Comparison of ENCODE assay signal across 36 cellular contexts in genomic region chr1:167190747-167191237, GRCh38. TPM values are rescaled to one million over a fixed set of nuclear protein-coding genes. Genes with fewer than 3 reads are reported as not detected.
DNase-seq lines count a peak whose midpoint lies in the region; ATAC-seq, FAIRE-seq and TF ChIP-seq lines count a peak whose summit lies in the region.
"Had no signal": no experiment of that assay in that cellular context is flagged by ENCODE, and none has a peak within 500 bp of the region (broad histone marks: within the 10 kb centered on the region; RNA-seq: fewer than 3 reads in every experiment).

No MANE protein-coding gene starts in this region.

- H3K18ac ChIP-seq in neuronal stem cell (ENCODE audit: low read length), result no peak overlapping the region

- H3K14ac ChIP-seq in neuronal stem cell (ENCODE audit: low read length), result no peak overlapping the region

- no peak overlapping the region for H2BK15ac ChIP-seq in neuronal stem cell (ENCODE audit: low read length)

- POLR2A ChIA-PET in K562 (lab: Yijun Ruan, JAX), result interaction anchor here (1.0 to 1.3 kb wide), 2 partner anchors 16 to 28 kb away, joined by 3 to 6 read pairs; no protein-coding TSS in a partner anchor

- H3K36me3 Mint-ChIP-seq in GM23338 (ENCODE audit: low read depth) (no peaks in the 10 kb centered on the region), neural progenitor cell (peaks cover 9% of the 10 kb centered on the region)
- no peaks in the 10 kb centered on the region for H3K36me3 Mint-ChIP-seq in activated T-helper 2 cell treated with anti-CD3 and anti-CD28 coated beads, Interferon-gamma antibody, Interleukin-2, Interleukin-4, amounts not matched to agents 10 μg/mL and 5 μg/mL and 100 μg/mL, durations not matched to agents 14 hours and 24 hours and 36 hours (ENCODE audit: low read depth)
- H3K36me3 Mint-ChIP-seq: CD14-positive monocyte; CD4-positive, CD25-positive, alpha-beta regulatory T cell; CD8-positive, alpha-beta T cell had no signal

- H2BK5ac ChIP-seq in neuronal stem cell (ENCODE audit: low read length), result no peak overlapping the region

- BruUV-seq in K562 (replicated peaks; lab: Mats Ljungman, UMichigan), result no TSS peak

- no peaks in the 10 kb centered on the region for H3K9me2 ChIP-seq in GM23338 (ENCODE audit: insufficient read depth)

- H3K9me3 ChIP-seq in K562 (replicated peaks; ENCODE audit: control insufficient read depth, insufficient read depth, low read depth, low read length) (no peaks in the 10 kb centered on the region), neural progenitor cell (ENCODE audit: low read depth) (no peaks in the 10 kb centered on the region), neuronal stem cell (replicated peaks in 1 of 2; ENCODE audit: control insufficient read depth in 2 of 2, insufficient read depth in 1 of 2, low read depth in 1 of 2, low read length in 2 of 2) (no peaks in the 10 kb centered on the region)
- H3K9me3 ChIP-seq: A549, BE2C, Caco-2 had no signal

- H3K27me3 Mint-ChIP-seq in GM23338 (ENCODE audit: insufficient read depth, low read depth, poor library complexity) (no peaks in the 10 kb centered on the region), neural progenitor cell (ENCODE audit: insufficient read depth, low read depth) (peaks cover 5% of the 10 kb centered on the region)
- peaks cover 6% of the 10 kb centered on the region for H3K27me3 Mint-ChIP-seq in activated T-helper 2 cell treated with anti-CD3 and anti-CD28 coated beads, Interferon-gamma antibody, Interleukin-2, Interleukin-4, amounts not matched to agents 10 μg/mL and 5 μg/mL and 100 μg/mL, durations not matched to agents 14 hours and 24 hours and 36 hours (ENCODE audit: low read depth)

- H3K27ac Mint-ChIP-seq in GM23338, result no peak overlapping the region
- no peak overlapping the region for H3K27ac Mint-ChIP-seq in neural progenitor cell
- no peak overlapping the region for H3K27ac Mint-ChIP-seq in activated T-helper 2 cell treated with anti-CD3 and anti-CD28 coated beads, Interferon-gamma antibody, Interleukin-2, Interleukin-4, amounts not matched to agents 10 μg/mL and 5 μg/mL and 100 μg/mL, durations not matched to agents 14 hours and 24 hours and 36 hours
- H3K27ac Mint-ChIP-seq: B cell; CD14-positive monocyte; CD4-positive, alpha-beta memory T cell; CD4-positive, alpha-beta T cell; CD4-positive, CD25-positive, alpha-beta regulatory T cell; CD8-positive, alpha-beta memory T cell; CD8-positive, alpha-beta T cell had no signal

- H3K9ac ChIP-seq in K562 (ENCODE audit: insufficient read depth in 1 of 2, low read depth in 2 of 2, low read length in 2 of 2) (no peak overlapping the region), neural progenitor cell (no peak overlapping the region), neuronal stem cell (ENCODE audit: low read depth, low read length, poor library complexity) (no peak overlapping the region)
- H3K9ac ChIP-seq: BLaER1; BLaER1 treated with 17β-estradiol and CSF1 and Interleukin-3, amounts not matched to agents 10 nM and 100 nM had no signal

- H3K4me3 ChIP-seq in GM23338 (no peak overlapping the region), K562 (no peak overlapping the region), neural progenitor cell (no peak overlapping the region), neuronal stem cell (ENCODE audit: low read length in 2 of 2) (no peak overlapping the region)
- H3K4me3 ChIP-seq: A549; BLaER1; BLaER1 treated with 17β-estradiol and CSF1 and Interleukin-3, amounts not matched to agents 10 nM and 100 nM had no signal

- no peaks in the 10 kb centered on the region for H3K9me1 ChIP-seq in K562 (ENCODE audit: control insufficient read depth, insufficient read depth, low read length)

- H3K4me1 ChIP-seq in GM23338 (ENCODE audit: insufficient read depth) (peaks cover under 1% of the 10 kb centered on the region; the same call in 1 of the 2 replicates), K562 (replicated peaks in 1 of 2; ENCODE audit: control insufficient read depth in 2 of 2, insufficient read depth in 2 of 2, low read length in 2 of 2) (no peaks in the 10 kb centered on the region), neural progenitor cell (peaks cover under 1% of the 10 kb centered on the region), neuronal stem cell (ENCODE audit: control insufficient read depth in 2 of 2, insufficient read depth in 1 of 2, low read depth in 1 of 2, low read length in 2 of 2) (no peaks in the 10 kb centered on the region)
- H3K4me1 ChIP-seq: A549; BLaER1; BLaER1 treated with 17β-estradiol and CSF1 and Interleukin-3, amounts not matched to agents 10 nM and 100 nM; Caco-2 had no signal

- no peak for FAIRE-seq in K562 (lab: Jason Lieb, UNC)
- FAIRE-seq: A204.1, A549 had no signal

- H3K4me2 ChIP-seq in GM23338 (no peak overlapping the region), K562 (ENCODE audit: insufficient read depth, low read length) (no peak overlapping the region), neural progenitor cell (no peak overlapping the region), neuronal stem cell (ENCODE audit: insufficient read depth, low read length, poor library complexity, severe bottlenecking) (no peak overlapping the region)
- H3K4me2 ChIP-seq: A549; BLaER1; BLaER1 treated with 17β-estradiol and CSF1 and Interleukin-3, amounts not matched to agents 10 nM and 100 nM had no signal

- no peak for TF ChIP-seq POLR2A in K562 (conservative IDR thresholded peaks at IDR 0.05)
- no peak for TF ChIP-seq POLR2A in GM18505 (IDR thresholded peaks at IDR 0.05; ENCODE audit: borderline replicate concordance, extremely low read depth, insufficient read depth, insufficient read length)

- ATAC-seq in GM23338, result no peak
- peak; percentile 64 for ATAC-seq in K562
- no peak for ATAC-seq in HG02973 (IDR thresholded peaks at IDR 0.05; ENCODE audit: unreplicated experiment)
- no peak for ATAC-seq in GM18505 (IDR thresholded peaks at IDR 0.05; ENCODE audit: unreplicated experiment)
- ATAC-seq in omental fat pad (ENCODE audit: low FRiP score), result no peak
- ATAC-seq: A549; CD8-positive, alpha-beta T cell had no signal

- H3K4ac ChIP-seq in neuronal stem cell (ENCODE audit: low read length), result no peak overlapping the region

- H3K4me3 Mint-ChIP-seq in GM23338, result no peak overlapping the region
- no peak overlapping the region for H3K4me3 Mint-ChIP-seq in neural progenitor cell
- H3K4me3 Mint-ChIP-seq in activated T-helper 2 cell treated with anti-CD3 and anti-CD28 coated beads, Interferon-gamma antibody, Interleukin-2, Interleukin-4, amounts not matched to agents 10 μg/mL and 5 μg/mL and 100 μg/mL, durations not matched to agents 14 hours and 24 hours and 36 hours (ENCODE audit: low read depth), result no peak overlapping the region
- H3K4me3 Mint-ChIP-seq: B cell; CD14-positive monocyte; CD4-positive, alpha-beta memory T cell; CD4-positive, alpha-beta T cell; CD4-positive, CD25-positive, alpha-beta regulatory T cell; CD8-positive, alpha-beta memory T cell; CD8-positive, alpha-beta T cell had no signal

- no peak overlapping the region for H2BK120ac ChIP-seq in neuronal stem cell (ENCODE audit: low read depth, low read length)

- no peak overlapping the region for H3K23ac ChIP-seq in neuronal stem cell (ENCODE audit: low read depth, low read length, poor library complexity)

- H3K9me3 Mint-ChIP-seq in GM23338 (no peaks in the 10 kb centered on the region), neural progenitor cell (peaks cover 16% of the 10 kb centered on the region)
- H3K9me3 Mint-ChIP-seq in activated T-helper 2 cell treated with anti-CD3 and anti-CD28 coated beads, Interferon-gamma antibody, Interleukin-2, Interleukin-4, amounts not matched to agents 10 μg/mL and 5 μg/mL and 100 μg/mL, durations not matched to agents 14 hours and 24 hours and 36 hours, result no peaks in the 10 kb centered on the region
- H3K9me3 Mint-ChIP-seq: CD4-positive, alpha-beta T cell had no signal

- H3K79me2 ChIP-seq in GM23338 (replicated peaks; ENCODE audit: insufficient read depth) (no peaks in the 10 kb centered on the region), K562 (ENCODE audit: control insufficient read depth, insufficient read depth, low read length) (no peaks in the 10 kb centered on the region), neural progenitor cell (ENCODE audit: low read depth) (no peaks in the 10 kb centered on the region)

- no peaks in the 10 kb centered on the region for H3F3A ChIP-seq in GM23338 (replicated peaks; ENCODE audit: low read depth)
- H3F3A ChIP-seq in neural progenitor cell (ENCODE audit: low read depth), result no peaks in the 10 kb centered on the region

- H3K36me3 ChIP-seq in GM23338 (ENCODE audit: insufficient read depth) (no peaks in the 10 kb centered on the region), K562 (ENCODE audit: control insufficient read depth, insufficient read depth, low read length) (no peaks in the 10 kb centered on the region), neural progenitor cell (no peaks in the 10 kb centered on the region), neuronal stem cell (replicated peaks in 1 of 2; ENCODE audit: control insufficient read depth in 2 of 2, insufficient read depth in 2 of 2, low read length in 2 of 2) (no peaks in the 10 kb centered on the region)
- H3K36me3 ChIP-seq: BE2C; BLaER1; BLaER1 treated with 17β-estradiol and CSF1 and Interleukin-3, amounts not matched to agents 10 nM and 100 nM had no signal

- CTCF ChIA-PET in K562 (lab: Yijun Ruan, JAX; ENCODE audit: low intra/inter-chr PET ratio), result no interaction called here

- in situ Hi-C loops in K562 (cut with MboI), result no loop called here

- H4K20me1 ChIP-seq in GM23338 (replicated peaks; ENCODE audit: insufficient read depth) (no peaks in the 10 kb centered on the region), K562 (replicated peaks; ENCODE audit: control insufficient read depth, insufficient read depth, low read length) (no peaks in the 10 kb centered on the region), neural progenitor cell (ENCODE audit: low read depth) (no peaks in the 10 kb centered on the region)
- H4K20me1 ChIP-seq: BLaER1; BLaER1 treated with 17β-estradiol and CSF1 and Interleukin-3, amounts not matched to agents 10 nM and 100 nM had no signal

- peak overlapping the region; percentile 80 for H2AK5ac ChIP-seq in neuronal stem cell (ENCODE audit: low read depth, low read length)

- H3K27ac ChIP-seq in GM23338 (ENCODE audit: low read depth), result no peak overlapping the region
- no peak overlapping the region for H3K27ac ChIP-seq in K562 (ENCODE audit: extremely low read depth, low read depth, low read length)
- H3K27ac ChIP-seq in neural progenitor cell, result no peak overlapping the region
- H3K27ac ChIP-seq in neuronal stem cell (replicated peaks; ENCODE audit: low read length), result no peak overlapping the region
- H3K27ac ChIP-seq: 22Rv1; A549; BLaER1; BLaER1 treated with 17β-estradiol and CSF1 and Interleukin-3, amounts not matched to agents 10 nM and 100 nM; C4-2B had no signal

- H3K4me1 Mint-ChIP-seq in GM23338 (peaks cover 2% of the 10 kb centered on the region; the same call in 2 of the 3 replicates), neural progenitor cell (peaks cover 2% of the 10 kb centered on the region)
- H3K4me1 Mint-ChIP-seq in activated T-helper 2 cell treated with anti-CD3 and anti-CD28 coated beads, Interferon-gamma antibody, Interleukin-2, Interleukin-4, amounts not matched to agents 10 μg/mL and 5 μg/mL and 100 μg/mL, durations not matched to agents 14 hours and 24 hours and 36 hours (ENCODE audit: low read depth), result peaks cover 2% of the 10 kb centered on the region
- H3K4me1 Mint-ChIP-seq: B cell, CD14-positive monocyte had no signal

- no peak for TF ChIP-seq RAD21 in K562 (CRISPR knock-in tag; conservative IDR thresholded peaks at IDR 0.05 in 1 of 2, IDR thresholded peaks at IDR 0.05 in 1 of 2)

- H2BK12ac ChIP-seq in neuronal stem cell (ENCODE audit: low read length), result no peak overlapping the region

- no peak overlapping the region for H4K8ac ChIP-seq in neuronal stem cell (ENCODE audit: low read depth, low read length)

- H3K79me1 ChIP-seq in neuronal stem cell (ENCODE audit: low read depth, low read length), result no peaks in the 10 kb centered on the region

- DNase-seq in GM23338 (ENCODE audit: low spot score) (no peak), K562 (ENCODE audit: extremely low read depth in 1 of 4, low spot score in 3 of 4) (peak in 1 of 4 experiments; percentile 14), neural progenitor cell (ENCODE audit: low spot score) (no peak), neuronal stem cell (ENCODE audit: low spot score) (no peak), omental fat pad (ENCODE audit: low spot score) (no peak)
- no peak for DNase-seq in activated T-helper 2 cell treated with anti-CD3 and anti-CD28 coated beads, Interferon-gamma antibody, Interleukin-2, Interleukin-4, amounts not matched to agents 10 μg/mL and 5 μg/mL and 100 μg/mL, durations not matched to agents 14 hours and 24 hours and 36 hours (ENCODE audit: low spot score)
- DNase-seq: 8988T; ACHN; AML-193; BE2C; C1 segment of cervical spinal cord; Caco-2; Calu3; CD4-positive, alpha-beta memory T cell; CD4-positive, alpha-beta T cell; CD4-positive, CD25-positive, alpha-beta regulatory T cell; CD8-positive, alpha-beta memory T cell; CD8-positive, alpha-beta T cell; COR-L47; DMS 273 treated with DMSO at 0.1 percent for 48 hours; DMS153; DMS53; DMS79; DMS79 treated with DMSO at 0.1 percent for 48 hours; DND-41; EL had no signal

- no peak for TF ChIP-seq EP300 in K562 (IDR thresholded peaks at IDR 0.05; ENCODE audit: low read length)

- TF ChIP-seq CTCF in GM23338 (conservative IDR thresholded peaks at IDR 0.05; ENCODE audit: low read depth in 2 of 2), result no peak
- no peak for TF ChIP-seq CTCF in K562 (IDR thresholded peaks at IDR 0.05 in 2 of 3, conservative IDR thresholded peaks at IDR 0.05 in 1 of 3; ENCODE audit: insufficient read depth in 2 of 3, low read depth in 1 of 3, low read length in 3 of 3)
- no peak for TF ChIP-seq CTCF in neural progenitor cell (IDR thresholded peaks at IDR 0.05)
- no peak for TF ChIP-seq CTCF in omental fat pad (IDR thresholded peaks at IDR 0.05)

- intact Hi-C loops in K562 (cut with micrococcal nuclease), result no loop called here
- intact Hi-C loops in activated T-helper 2 cell treated with anti-CD3 and anti-CD28 coated beads, Interferon-gamma antibody, Interleukin-2, Interleukin-4, amounts not matched to agents 10 μg/mL and 5 μg/mL and 100 μg/mL, durations not matched to agents 14 hours and 24 hours and 36 hours (cut with micrococcal nuclease), result no loop called here

- H3K27me3 ChIP-seq in GM23338 (ENCODE audit: insufficient read depth) (no peaks in the 10 kb centered on the region), K562 (ENCODE audit: control insufficient read depth in 2 of 2, insufficient read depth in 2 of 2, low read length in 2 of 2) (peaks cover 6 to 15% of the 10 kb centered on the region in 2 experiments; a peak in 4 of 5 replicates), neural progenitor cell (no peaks in the 10 kb centered on the region), neuronal stem cell (ENCODE audit: control insufficient read depth in 3 of 3, insufficient read depth in 3 of 3, low read depth in 1 of 3, low read length in 3 of 3) (peaks cover 0 to 62% (median 0%) of the 10 kb centered on the region in 3 experiments)
- H3K27me3 ChIP-seq: BE2C; BLaER1; BLaER1 treated with 17β-estradiol and CSF1 and Interleukin-3, amounts not matched to agents 10 nM and 100 nM had no signal

- H2AFZ ChIP-seq in GM23338 (peak overlapping the region; percentile 81; the same call in 1 of the 2 replicates), K562 (ENCODE audit: low read depth, low read length) (peak overlapping the region; percentile 66), neural progenitor cell (replicated peaks) (peak overlapping the region; percentile 63), neuronal stem cell (ENCODE audit: low read length) (no peak overlapping the region)

- H4K91ac ChIP-seq in neuronal stem cell (ENCODE audit: low read depth, low read length, poor library complexity), result no peak overlapping the region

- 4% methylated on average over 9 of the region's 9 CpGs for WGBS in K562 (ENCODE audit: insufficient coverage, low coverage, missing lambda C conversion rate)
- no CpG with 5 or more reads among the region's 9 CpGs for WGBS in neuronal stem cell (ENCODE audit: extremely low coverage in 2 of 2, insufficient read length in 2 of 2, insufficient replicate concordance in 1 of 2), 2 donors

RNA-seq across cellular contexts. Expression of gene POU2F1, which starts 29.9 kb away (rescaled TPM):
- 52.0 and 66.1 TPM in 2 replicates for total RNA-seq in GM23338 (2014; rRNA removed; shearing (Covaris generic))
- polyA plus RNA-seq in GM23338 (2016; fragmentation: Nextera tagmentation; extraction: Ambion mirVana), result 29.9 and 38.8 TPM in 2 replicates
- 34.9 and 64.7 TPM in 2 replicates for total RNA-seq in K562 (2011; cell fraction: chromatin; rRNA removed; ENCODE audit: low replicate concordance)
- 9.8 and 13.7 TPM in 2 replicates for total RNA-seq in K562 (2011; cell fraction: nucleolus; rRNA removed)
- 33.9 and 47.9 TPM in 2 replicates for total RNA-seq in K562 (2011; cell fraction: nucleoplasm; rRNA removed)
- 6.0 and 8.5 TPM in 2 replicates for total RNA-seq in K562 (2014; rRNA removed)
- 18.2 and 20.1 TPM in 2 replicates for total RNA-seq in K562 (2014; rRNA removed; fragmentation: Illumina TruSeq; extraction: Trizol)
- total RNA-seq in K562 (2015; rRNA removed; fragmentation: Illumina TruSeq; extraction: Trizol), result 14.4 and 14.9 TPM in 2 replicates
- total RNA-seq in K562 (2021), result 19.9 and 22.3 TPM in 2 replicates
- 13.6 and 14.2 TPM in 2 replicates for polyA plus RNA-seq in K562 (2011; rRNA removed)
- polyA plus RNA-seq in K562 (2011; cell fraction: cytosol; rRNA removed), result 13.0 and 21.3 TPM in 2 replicates
- polyA plus RNA-seq in K562 (2011; cell fraction: nucleus; rRNA removed), result 15.4 and 22.1 TPM in 2 replicates
- 3.2 and 5.0 TPM in 2 replicates for polyA plus RNA-seq in K562 (2012)
- 7.9 and 8.2 TPM in 2 replicates for polyA plus RNA-seq in K562 (2014; fragmentation: Illumina TruSeq; extraction: Trizol)
- 1 to 10 TPM; 2.6 to 6.0 TPM for polyA plus RNA-seq in K562 (2014; fragmentation: Nextera tagmentation; extraction: Ambion mirVana)
- polyA plus RNA-seq in K562 (2014; rRNA removed), result 5.9 and 8.8 TPM in 2 replicates
- 33.3 and 39.0 TPM in 2 replicates for polyA minus RNA-seq in K562 (2011; rRNA and poly(A)+ RNA removed)
- 8.8 and 9.9 TPM in 2 replicates for polyA minus RNA-seq in K562 (2011; cell fraction: cytosol; rRNA and poly(A)+ RNA removed)
- polyA minus RNA-seq in K562 (2011; cell fraction: nucleus; rRNA and poly(A)+ RNA removed), result 16.7 and 24.5 TPM in 2 replicates
- 48.1 and 68.0 TPM in 2 replicates for total RNA-seq in neural progenitor cell (ENCODE audit: low replicate concordance)
- polyA plus RNA-seq in neuronal stem cell (2013, experiment 1 of 2), result 28.0 TPM
- polyA plus RNA-seq in neuronal stem cell (2013, experiment 2 of 2), result 30.2 TPM
- total RNA-seq in activated T-helper 2 cell treated with anti-CD3 and anti-CD28 coated beads, Interferon-gamma antibody, Interleukin-2, Interleukin-4, amounts not matched to agents 10 μg/mL and 5 μg/mL and 100 μg/mL, durations not matched to agents 14 hours and 24 hours and 36 hours, result 21.3 and 21.9 TPM in 2 replicates
- total RNA-seq in omental fat pad, result 10 to 100 TPM; 10.3 to 18.9 (median 13.5) TPM
